Comparison of ENCODE assay signal across 1 cellular context in the genomic region with DNA sequence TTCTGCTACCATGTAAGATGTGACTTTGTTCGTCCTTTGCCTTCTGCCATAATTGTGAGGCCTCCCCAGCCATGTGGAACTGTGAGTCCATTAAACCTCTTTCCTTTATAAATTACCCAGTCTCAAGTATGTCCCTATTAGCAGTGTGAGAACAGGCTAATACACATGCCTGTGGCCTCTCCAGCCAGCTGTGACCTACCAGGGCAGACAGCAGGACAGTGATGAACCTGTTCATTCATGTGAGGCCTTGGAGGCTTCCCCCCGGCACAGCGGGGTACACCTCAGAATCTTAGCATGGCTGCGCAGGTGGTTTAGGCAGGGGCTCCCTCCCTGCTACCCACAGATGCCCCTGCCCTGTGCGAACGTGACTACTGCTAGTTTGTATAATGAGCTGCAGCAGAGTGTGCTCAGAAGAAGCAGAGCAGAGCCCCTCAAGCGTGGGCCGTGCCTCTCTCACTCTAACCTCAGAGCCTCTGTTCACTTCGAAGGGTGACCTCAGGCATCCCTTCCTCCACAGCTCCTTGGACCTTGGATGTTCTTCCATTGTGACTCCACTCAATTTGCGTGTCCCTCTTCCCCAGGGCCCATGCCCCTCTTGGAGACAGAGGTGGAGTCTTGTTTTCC.
TF ChIP-seq lines count a peak whose summit lies in the region.

No MANE protein-coding gene starts in this region.

TF ChIP-seq in GM12878, 131 proteins besides CTCF, POLR2A, EP300 and RAD21:
- TF ChIP-seq SP1 (IDR thresholded peaks at IDR 0.05; ENCODE audit: low read depth, low read length) (no peak), HDAC2 (IDR thresholded peaks at IDR 0.05) (no peak), JUND (IDR thresholded peaks at IDR 0.05; ENCODE audit: low read depth, low read length) (no peak), PAX5 (IDR thresholded peaks at IDR 0.05; ENCODE audit: borderline replicate concordance, low read depth, low read length) (peak; percentile 26; the same call in 1 of the 2 replicates), TCF3 (IDR thresholded peaks at IDR 0.05; ENCODE audit: borderline replicate concordance, insufficient read depth, low read depth, low read length) (no peak), EGR1 (IDR thresholded peaks at IDR 0.05; ENCODE audit: borderline replicate concordance in 1 of 2, low read depth in 2 of 2, low read length in 2 of 2) (0 out of 3 replicates have a peak, but pooled peaks of 1 of the 2 experiments have one; percentile 18)
- TF ChIP-seq, protein P1, sequence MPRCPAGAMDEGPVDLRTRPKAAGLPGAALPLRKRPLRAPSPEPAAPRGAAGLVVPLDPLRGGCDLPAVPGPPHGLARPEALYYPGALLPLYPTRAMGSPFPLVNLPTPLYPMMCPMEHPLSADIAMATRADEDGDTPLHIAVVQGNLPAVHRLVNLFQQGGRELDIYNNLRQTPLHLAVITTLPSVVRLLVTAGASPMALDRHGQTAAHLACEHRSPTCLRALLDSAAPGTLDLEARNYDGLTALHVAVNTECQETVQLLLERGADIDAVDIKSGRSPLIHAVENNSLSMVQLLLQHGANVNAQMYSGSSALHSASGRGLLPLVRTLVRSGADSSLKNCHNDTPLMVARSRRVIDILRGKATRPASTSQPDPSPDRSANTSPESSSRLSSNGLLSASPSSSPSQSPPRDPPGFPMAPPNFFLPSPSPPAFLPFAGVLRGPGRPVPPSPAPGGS (IDR thresholded peaks at IDR 0.05; ENCODE audit: borderline replicate concordance, insufficient read depth, low read depth, low read length, poor library complexity, severe bottlenecking) = no peak
